In the genomic region with DNA sequence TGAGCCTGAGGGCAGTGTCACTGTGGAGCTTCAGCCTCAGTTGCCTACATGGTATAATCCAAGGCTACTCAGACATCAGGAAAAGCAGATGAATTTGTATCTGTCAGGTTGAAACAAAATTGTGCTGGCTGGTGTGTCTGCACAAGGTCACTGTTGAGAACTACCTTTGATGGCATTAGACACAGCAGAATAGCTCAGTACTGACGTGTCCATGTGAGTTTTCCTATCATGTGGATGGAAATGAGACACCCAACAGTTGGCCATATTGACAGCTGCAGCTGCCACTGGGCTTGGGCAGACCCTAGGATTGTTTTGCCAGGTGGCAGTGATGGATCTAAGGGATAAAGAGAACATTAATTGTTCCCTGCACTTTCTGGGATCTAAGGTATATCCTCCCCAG, we compare ENCODE assay signal across 22 cellular contexts.
DNase-seq lines count a peak whose midpoint lies in the region; ATAC-seq, FAIRE-seq and TF ChIP-seq lines count a peak whose summit lies in the region.
"Had no signal": no experiment of that assay in that cellular context is flagged by ENCODE, and none has a peak within 500 bp of the region (broad histone marks: within the 10 kb centered on the region; RNA-seq: fewer than 3 reads in every experiment).

No MANE protein-coding gene starts in this region.

- peak overlapping the region; percentile 85 to 94 (median 86) for H3K27ac Mint-ChIP-seq in nephron
- H3K27ac Mint-ChIP-seq: CD8-positive, alpha-beta T cell had no signal

- no peaks in the 10 kb centered on the region for H3K9me3 Mint-ChIP-seq in nephron
- H3K9me3 Mint-ChIP-seq: CD8-positive, alpha-beta T cell had no signal

- peak overlapping the region in 1 of 3 experiments; percentile 64 for H3K4me3 Mint-ChIP-seq in nephron
- H3K4me3 Mint-ChIP-seq: CD8-positive, alpha-beta T cell had no signal

- TF ChIP-seq CTCF in nephron (IDR thresholded peaks at IDR 0.05; ENCODE audit: unreplicated experiment in 3 of 3), result no peak

- peaks cover 32% of the 10 kb centered on the region for H3K4me1 Mint-ChIP-seq in nephron

- peaks cover 31% of the 10 kb centered on the region for H3K36me3 Mint-ChIP-seq in nephron (ENCODE audit: low read depth)

- peak; percentile 81 for FAIRE-seq in urothelium cell line (lab: Jason Lieb, UNC)

- ATAC-seq in GM21423 (IDR thresholded peaks at IDR 0.05; ENCODE audit: unreplicated experiment) (no peak), GM21825 (IDR thresholded peaks at IDR 0.05; ENCODE audit: unreplicated experiment) (no peak)
- ATAC-seq: CD8-positive, alpha-beta T cell; SK-N-SH treated with all-trans-retinoic acid at 6 μM for 48 hours had no signal

- H3K27me3 Mint-ChIP-seq in nephron (ENCODE audit: low read depth), result no peaks in the 10 kb centered on the region

- DNase-seq in DMS 273 (lab: John Stamatoyannopoulos, UW; ENCODE audit: unreplicated experiment), result peak; percentile 33
- DNase-seq in DMS 273 treated with DMSO at 0.1 percent for 48 hours (lab: John Stamatoyannopoulos, UW), result no peak
- peak; percentile 63 for DNase-seq in NCI-H82 treated with DMSO at 0.1 percent for 48 hours (lab: John Stamatoyannopoulos, UW; ENCODE audit: unreplicated experiment)
- DNase-seq in urothelium cell line (ENCODE audit: low spot score), result no peak
- no peak for DNase-seq in NOMO-1 (lab: John Stamatoyannopoulos, UW; ENCODE audit: unreplicated experiment in 2 of 2)
- DNase-seq: ACHN; CD8-positive, alpha-beta T cell; DMS53; GF-D8; H7; MM.1S; NCI-H1092; NCI-H1436; NCI-H187 treated with DMSO at 0.1 percent for 48 hours; NCI-H2107; NCI-H345; NCI-H526; SIG-M5 had no signal

Comparison
In these comparisons a context has a peak if more than half of its experiments do, and no peak if none do; other contexts are left out.
1. DNase-seq: peak in DMS 273 (single experiment) and NCI-H82 treated with DMSO at 0.1 percent for 48 hours (single experiment); none in DMS 273 treated with DMSO at 0.1 percent for 48 hours (single experiment), urothelium cell line (single experiment) and NOMO-1 (0 of 2).